In genomic region chr7:95004618-95005282, GRCh38 we compare ENCODE assay signal across 16 cellular contexts.
A peak's percentile ranks its signal among the peaks of the same experiment; 100 is the strongest.
DNase-seq lines count a peak whose midpoint lies in the region; ATAC-seq, FAIRE-seq and TF ChIP-seq lines count a peak whose summit lies in the region.
"Had no signal": no experiment of that assay in that cellular context is flagged by ENCODE, and none has a peak within 500 bp of the region (broad histone marks: within the 10 kb centered on the region; RNA-seq: fewer than 3 reads in every experiment).

No MANE protein-coding gene starts in this region.

- POLR2A ChIA-PET in OCI-LY7 (lab: Charles Lee) = interaction anchor here (1.1 kb wide), 1 partner anchor 30 kb away, joined by 3 read pairs; no protein-coding TSS in a partner anchor

- TF ChIP-seq POLR2A in gastrocnemius medialis (IDR thresholded peaks at IDR 0.05) = no peak

- ATAC-seq in gastrocnemius medialis (peak; percentile 100), GM21526 (IDR thresholded peaks at IDR 0.05; ENCODE audit: low FRiP score, unreplicated experiment) (no peak), GM21737 (IDR thresholded peaks at IDR 0.05; ENCODE audit: unreplicated experiment) (no peak)
- ATAC-seq: natural killer cell had no signal

- H3K4me3 ChIP-seq in gastrocnemius medialis = no peak overlapping the region
- no peak overlapping the region for H3K4me3 ChIP-seq in OCI-LY7 (ENCODE audit: low read depth, low read length, poor library complexity, severe bottlenecking)
- H3K4me3 ChIP-seq: ascending aorta, lower lobe of right lung, thoracic aorta had no signal

- CTCF ChIA-PET in OCI-LY7 (lab: Charles Lee; ENCODE audit: unreplicated experiment) = no interaction called here

- H3K9me2 ChIP-seq in OCI-LY7 (ENCODE audit: insufficient read depth, low read length) = no peaks in the 10 kb centered on the region

- no peak for TF ChIP-seq CTCF in gastrocnemius medialis (IDR thresholded peaks at IDR 0.05 in 4 of 5, conservative IDR thresholded peaks at IDR 0.05 in 1 of 5)
- no peak for TF ChIP-seq CTCF in OCI-LY7 (conservative IDR thresholded peaks at IDR 0.05; ENCODE audit: low read length)

- in situ Hi-C loops in gastrocnemius medialis (cut with MboI; ENCODE audit: low sequenced_read_pairs in 4 of 4) = no loop called here

- H3K36me3 ChIP-seq in gastrocnemius medialis (no peaks in the 10 kb centered on the region), OCI-LY7 (ENCODE audit: insufficient read depth, low read length) (no peaks in the 10 kb centered on the region)
- H3K36me3 ChIP-seq: ascending aorta, lower lobe of right lung, thoracic aorta had no signal

- no peaks in the 10 kb centered on the region for H3K79me2 ChIP-seq in OCI-LY7 (ENCODE audit: insufficient read depth, low read depth, low read length)

- peak; percentile 56 for FAIRE-seq in frontal cortex (lab: Jason Lieb, UNC)

- no TSS peak for BruUV-seq in OCI-LY7 (replicated peaks; lab: Mats Ljungman, UMichigan)

- H3K4me1 ChIP-seq in gastrocnemius medialis = peaks cover 9 to 22% of the 10 kb centered on the region in 2 donors
- no peaks in the 10 kb centered on the region for H3K4me1 ChIP-seq in OCI-LY7 (ENCODE audit: insufficient read depth, low read length, poor library complexity, severe bottlenecking)
- H3K4me1 ChIP-seq: ascending aorta, lower lobe of right lung had no signal

- H3K27me3 ChIP-seq in gastrocnemius medialis = no peaks in the 10 kb centered on the region
- H3K27me3 ChIP-seq: ascending aorta had no signal

- no peak overlapping the region for H3K4me2 ChIP-seq in OCI-LY7 (ENCODE audit: low read length)

- intact Hi-C loops in gastrocnemius medialis (cut with DNase I; ENCODE audit: low total_unique reads) = no loop called here
- intact Hi-C loops in OCI-LY7 (cut with micrococcal nuclease; ENCODE audit: unreplicated experiment) = no loop called here

- no peaks in the 10 kb centered on the region for H4K20me1 ChIP-seq in OCI-LY7 (ENCODE audit: insufficient read depth, low read length)

- H3K9me3 ChIP-seq in gastrocnemius medialis (no peaks in the 10 kb centered on the region), OCI-LY7 (ENCODE audit: low read length) (no peaks in the 10 kb centered on the region)
- H3K9me3 ChIP-seq: ascending aorta, lower lobe of right lung, thoracic aorta had no signal

- H2AFZ ChIP-seq in OCI-LY7 (ENCODE audit: low read length) = no peak overlapping the region

- DNase-seq in NCI-H1092 treated with DMSO at 0.1 percent for 48 hours (lab: John Stamatoyannopoulos, UW) (peak; percentile 42), NCI-H1092 (lab: John Stamatoyannopoulos, UW) (no peak), NCI-H524 (lab: John Stamatoyannopoulos, UW) (peak; percentile 77 to 92), frontal cortex (ENCODE audit: low spot score in 2 of 2) (no peak), gastrocnemius medialis (peak; percentile 14 to 43), OCI-LY7 (ENCODE audit: low spot score) (no peak)
- DNase-seq: CD4-positive, alpha-beta memory T cell; GDM1; KG1; lower lobe of right lung; natural killer cell; NCI-H2107 had no signal

- H3K27ac ChIP-seq in gastrocnemius medialis (peak overlapping the region in 3 of 4 donors; percentile 45 to 65 (median 47)), OCI-LY7 (ENCODE audit: low read depth, low read length, poor library complexity, severe bottlenecking) (no peak overlapping the region)
- H3K27ac ChIP-seq: ascending aorta, lower lobe of right lung, thoracic aorta had no signal

Comparison
In these comparisons a context has a peak if more than half of its experiments do, and no peak if none do; other contexts are left out.
1. DNase-seq: peak in NCI-H1092 treated with DMSO at 0.1 percent for 48 hours (single experiment), NCI-H524 (2 of 2) and gastrocnemius medialis (2 of 2); none in NCI-H1092 (single experiment), frontal cortex (0 of 2) and OCI-LY7 (single experiment).
2. ATAC-seq: peak in gastrocnemius medialis (2 of 2); none in GM21526 (single experiment) and GM21737 (single experiment).